Comparison of ENCODE assay signal across 22 cellular contexts in genomic region chr5:9604416-9604815, GRCh38. TPM values are rescaled to one million over a fixed set of nuclear protein-coding genes. Genes with fewer than 3 reads are reported as not detected.
A peak's percentile ranks its signal among the peaks of the same experiment; 100 is the strongest.
DNase-seq lines count a peak whose midpoint lies in the region; ATAC-seq, FAIRE-seq and TF ChIP-seq lines count a peak whose summit lies in the region.
"Had no signal": no experiment of that assay in that cellular context is flagged by ENCODE, and none has a peak within 500 bp of the region (broad histone marks: within the 10 kb centered on the region; RNA-seq: fewer than 3 reads in every experiment).

No MANE protein-coding gene starts in this region.

- no peak for TF ChIP-seq CTCF in HFFc6 (IDR thresholded peaks at IDR 0.05)

- peaks cover 25% of the 10 kb centered on the region for H3K4me1 Mint-ChIP-seq in HFFc6 (ENCODE audit: low read depth)
- H3K4me1 Mint-ChIP-seq in effector memory CD8-positive, alpha-beta T cell (ENCODE audit: low read depth in 2 of 2) = no peaks in the 10 kb centered on the region
- no peaks in the 10 kb centered on the region for H3K4me1 Mint-ChIP-seq in immature natural killer cell

- peak overlapping the region; percentile 53 for H3K27ac Mint-ChIP-seq in HFFc6
- H3K27ac Mint-ChIP-seq in effector memory CD8-positive, alpha-beta T cell = no peak overlapping the region
- no peak overlapping the region for H3K27ac Mint-ChIP-seq in immature natural killer cell

- H3K4me3 Mint-ChIP-seq in HFFc6 = 0 out of 2 replicates have a peak overlapping the region, but pooled peaks have one; percentile 1
- no peak overlapping the region for H3K4me3 Mint-ChIP-seq in effector memory CD8-positive, alpha-beta T cell
- no peak overlapping the region for H3K4me3 Mint-ChIP-seq in immature natural killer cell

- H3K27me3 Mint-ChIP-seq in HFFc6 (ENCODE audit: insufficient read depth) (peaks cover 2% of the 10 kb centered on the region; the same call in 1 of the 2 replicates), immature natural killer cell (ENCODE audit: low read depth in 3 of 3) (peaks cover 0 to 2% (median 0%) of the 10 kb centered on the region in 3 donors)
- no peaks in the 10 kb centered on the region for H3K27me3 Mint-ChIP-seq in effector memory CD8-positive, alpha-beta T cell

- ATAC-seq in effector memory CD8-positive, alpha-beta T cell (replicated peaks) = no peak

- H3K9me3 Mint-ChIP-seq in HFFc6 = no peaks in the 10 kb centered on the region
- peaks cover 4 to 28% of the 10 kb centered on the region in 2 donors for H3K9me3 Mint-ChIP-seq in effector memory CD8-positive, alpha-beta T cell
- H3K9me3 Mint-ChIP-seq in immature natural killer cell = peaks cover 8 to 23% (median 12%) of the 10 kb centered on the region in 6 donors

- H3K36me3 Mint-ChIP-seq in HFFc6 (ENCODE audit: low read depth) (no peaks in the 10 kb centered on the region), immature natural killer cell (peaks cover 0 to 4% (median 0%) of the 10 kb centered on the region in 3 donors)
- H3K36me3 Mint-ChIP-seq in effector memory CD8-positive, alpha-beta T cell (ENCODE audit: insufficient read depth) = no peaks in the 10 kb centered on the region

- no peak for FAIRE-seq in GM12892 (lab: Jason Lieb, UNC)
- FAIRE-seq: D721Med had no signal

- TF ChIP-seq POLR2A in GM12892 (IDR thresholded peaks at IDR 0.05; ENCODE audit: low read depth, low read length) = no peak

- DNase-seq in AG20443 (ENCODE audit: low spot score) (peak; percentile 29), HFFc6 (no peak), RPMI7951 (ENCODE audit: low read depth) (peak; percentile 42), iris pigment epithelial cell (ENCODE audit: low read depth) (peak; percentile 10), GM12892 (ENCODE audit: insufficient read length) (no peak), NCI-H1092 (lab: John Stamatoyannopoulos, UW) (no peak), immature natural killer cell (no peak)
- DNase-seq in effector memory CD8-positive, alpha-beta T cell = no peak
- DNase-seq: AML-193, GOT3, MM.1S, NCI-H1092 treated with DMSO at 0.1 percent for 48 hours, NCI-H146, NCI-H2081, NCI-H510A, NCI-H774, RPMI8226, T-helper 1 cell had no signal

RNA-seq across cellular contexts. Expression of gene TAS2R1, which starts 25.7 kb away (rescaled TPM):
- under 1 TPM in 1 of 6 experiments, not detected in 5; 0.41 TPM for total RNA-seq in HFFc6 (2021; fragmentation: NEBNext Ultra II Directional; extraction: Animal tissue kit (Norgen Biotek cat#: 25700))
- total RNA-seq in RPMI7951 (2014; rRNA removed; shearing (Covaris generic)) = not detected in 2 replicates
- polyA plus RNA-seq in GM12892 (2012; ENCODE audit: missing spikeins) = not detected
- not detected for polyA plus RNA-seq in immature natural killer cell
- total RNA-seq: A673, G401, OCI-LY7 had no signal

RNA-seq across cellular contexts. Expression of gene SEMA5A, which starts 58.5 kb away (rescaled TPM):
- total RNA-seq in HFFc6 (2021; fragmentation: NEBNext Ultra II Directional; extraction: Animal tissue kit (Norgen Biotek cat#: 25700)) = 10 to 100 TPM; 54.2 to 69.7 (median 59.9) TPM
- 12.0 and 14.3 TPM in 2 replicates for total RNA-seq in RPMI7951 (2014; rRNA removed; shearing (Covaris generic))
- polyA plus RNA-seq in GM12892 (2012; ENCODE audit: missing spikeins) = 1.1 TPM
- polyA plus RNA-seq in immature natural killer cell = under 1 TPM in 1 of 3 donors, not detected in 2; 0.02 TPM
- total RNA-seq: OCI-LY7 had no signal

Comparison
In these comparisons a context has a peak if more than half of its experiments do, and no peak if none do; other contexts are left out.
1. DNase-seq: peak in AG20443 (single experiment), RPMI7951 (single experiment) and iris pigment epithelial cell (single experiment); none in HFFc6 (single experiment), effector memory CD8-positive, alpha-beta T cell (0 of 3), GM12892 (single experiment), NCI-H1092 (single experiment) and immature natural killer cell (0 of 3).